Comparison of ENCODE assay signal across 1 cellular context in the genomic region with DNA sequence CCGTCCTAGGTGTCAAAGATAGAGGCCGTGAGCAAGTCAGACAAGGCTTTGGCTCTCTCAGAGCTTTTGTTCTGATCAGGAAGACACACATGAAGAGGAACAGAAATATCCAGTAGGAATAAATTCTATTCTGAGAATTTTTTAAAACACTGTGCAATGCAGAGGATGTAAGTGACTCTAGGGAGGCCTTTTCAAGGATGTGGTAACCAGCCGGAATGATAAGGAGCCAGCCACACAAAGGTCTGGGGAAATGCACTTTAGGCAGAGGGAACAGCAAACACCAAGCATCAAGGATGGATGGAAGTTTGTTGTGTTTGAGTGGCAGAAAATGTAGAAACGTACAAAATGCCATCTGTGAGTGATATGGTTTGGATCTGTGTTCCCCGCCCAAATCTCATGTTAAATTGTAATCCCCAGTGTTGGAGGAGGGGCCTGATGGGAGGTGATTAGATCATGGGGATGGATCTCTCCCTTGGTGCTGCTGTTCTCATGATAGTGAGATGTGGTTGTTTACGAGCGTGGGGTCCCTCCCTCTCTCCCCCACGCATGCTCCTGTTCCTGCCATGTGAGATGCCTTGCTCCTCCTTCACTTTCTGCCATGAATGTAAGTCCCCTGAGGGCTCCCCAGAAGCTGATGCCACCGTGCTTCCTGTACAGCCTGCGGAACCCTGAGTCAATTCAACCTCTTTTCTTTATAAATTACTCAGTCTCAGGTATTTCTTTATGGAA.
TF ChIP-seq lines count a peak whose summit lies in the region.

No MANE protein-coding gene starts in this region.

TF ChIP-seq in K562, 482 proteins besides CTCF, POLR2A, EP300 and RAD21 (continued from another document):
- TF ChIP-seq, protein P1, sequence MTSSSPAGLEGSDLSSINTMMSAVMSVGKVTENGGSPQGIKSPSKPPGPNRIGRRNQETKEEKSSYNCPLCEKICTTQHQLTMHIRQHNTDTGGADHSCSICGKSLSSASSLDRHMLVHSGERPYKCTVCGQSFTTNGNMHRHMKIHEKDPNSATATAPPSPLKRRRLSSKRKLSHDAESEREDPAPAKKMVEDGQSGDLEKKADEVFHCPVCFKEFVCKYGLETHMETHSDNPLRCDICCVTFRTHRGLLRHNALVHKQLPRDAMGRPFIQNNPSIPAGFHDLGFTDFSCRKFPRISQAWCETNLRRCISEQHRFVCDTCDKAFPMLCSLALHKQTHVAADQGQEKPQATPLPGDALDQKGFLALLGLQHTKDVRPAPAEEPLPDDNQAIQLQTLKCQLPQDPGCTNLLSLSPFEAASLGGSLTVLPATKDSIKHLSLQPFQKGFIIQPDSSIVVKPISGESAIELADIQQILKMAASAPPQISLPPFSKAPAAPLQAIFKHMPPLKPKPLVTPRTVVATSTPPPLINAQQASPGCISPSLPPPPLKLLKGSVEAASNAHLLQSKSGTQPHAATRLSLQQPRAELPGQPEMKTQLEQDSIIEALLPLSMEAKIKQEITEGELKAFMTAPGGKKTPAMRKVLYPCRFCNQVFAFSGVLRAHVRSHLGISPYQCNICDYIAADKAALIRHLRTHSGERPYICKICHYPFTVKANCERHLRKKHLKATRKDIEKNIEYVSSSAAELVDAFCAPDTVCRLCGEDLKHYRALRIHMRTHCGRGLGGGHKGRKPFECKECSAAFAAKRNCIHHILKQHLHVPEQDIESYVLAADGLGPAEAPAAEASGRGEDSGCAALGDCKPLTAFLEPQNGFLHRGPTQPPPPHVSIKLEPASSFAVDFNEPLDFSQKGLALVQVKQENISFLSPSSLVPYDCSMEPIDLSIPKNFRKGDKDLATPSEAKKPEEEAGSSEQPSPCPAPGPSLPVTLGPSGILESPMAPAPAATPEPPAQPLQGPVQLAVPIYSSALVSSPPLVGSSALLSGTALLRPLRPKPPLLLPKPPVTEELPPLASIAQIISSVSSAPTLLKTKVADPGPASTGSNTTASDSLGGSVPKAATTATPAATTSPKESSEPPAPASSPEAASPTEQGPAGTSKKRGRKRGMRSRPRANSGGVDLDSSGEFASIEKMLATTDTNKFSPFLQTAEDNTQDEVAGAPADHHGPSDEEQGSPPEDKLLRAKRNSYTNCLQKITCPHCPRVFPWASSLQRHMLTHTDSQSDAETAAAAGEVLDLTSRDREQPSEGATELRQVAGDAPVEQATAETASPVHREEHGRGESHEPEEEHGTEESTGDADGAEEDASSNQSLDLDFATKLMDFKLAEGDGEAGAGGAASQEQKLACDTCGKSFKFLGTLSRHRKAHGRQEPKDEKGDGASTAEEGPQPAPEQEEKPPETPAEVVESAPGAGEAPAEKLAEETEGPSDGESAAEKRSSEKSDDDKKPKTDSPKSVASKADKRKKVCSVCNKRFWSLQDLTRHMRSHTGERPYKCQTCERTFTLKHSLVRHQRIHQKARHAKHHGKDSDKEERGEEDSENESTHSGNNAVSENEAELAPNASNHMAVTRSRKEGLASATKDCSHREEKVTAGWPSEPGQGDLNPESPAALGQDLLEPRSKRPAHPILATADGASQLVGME (CRISPR knock-in tag; IDR thresholded peaks at IDR 0.05) = 0 out of 2 replicates have a peak, but pooled peaks have one; percentile 36
- 0 out of 4 replicates have a peak, but pooled peaks of 1 of the 2 experiments have one; percentile 19 for TF ChIP-seq TRIM24 (IDR thresholded peaks at IDR 0.05)
- TF ChIP-seq CEBPG (CRISPR knock-in tag; IDR thresholded peaks at IDR 0.05) = no peak
- peak in 1 of 2 experiments; percentile 45; a peak in 1 of 4 replicates for TF ChIP-seq CEBPG (tag; conservative IDR thresholded peaks at IDR 0.05 in 1 of 2, IDR thresholded peaks at IDR 0.05 in 1 of 2)
- peak; percentile 10; the same call in 1 of the 2 replicates for TF ChIP-seq TEAD4 (IDR thresholded peaks at IDR 0.05; ENCODE audit: low read length)
- TF ChIP-seq TEAD4 (CRISPR knock-in tag; IDR thresholded peaks at IDR 0.05; ENCODE audit: borderline replicate concordance) = no peak
- peak; percentile 28; the same call in 1 of the 2 replicates for TF ChIP-seq ARID1B (IDR thresholded peaks at IDR 0.05)
- peak in 1 of 2 experiments; percentile 31; a peak in 1 of 4 replicates for TF ChIP-seq MAZ (CRISPR knock-in tag; conservative IDR thresholded peaks at IDR 0.05 in 1 of 2, IDR thresholded peaks at IDR 0.05 in 1 of 2)
